Comparison of ENCODE assay signal across 10 cellular contexts in the genomic region with DNA sequence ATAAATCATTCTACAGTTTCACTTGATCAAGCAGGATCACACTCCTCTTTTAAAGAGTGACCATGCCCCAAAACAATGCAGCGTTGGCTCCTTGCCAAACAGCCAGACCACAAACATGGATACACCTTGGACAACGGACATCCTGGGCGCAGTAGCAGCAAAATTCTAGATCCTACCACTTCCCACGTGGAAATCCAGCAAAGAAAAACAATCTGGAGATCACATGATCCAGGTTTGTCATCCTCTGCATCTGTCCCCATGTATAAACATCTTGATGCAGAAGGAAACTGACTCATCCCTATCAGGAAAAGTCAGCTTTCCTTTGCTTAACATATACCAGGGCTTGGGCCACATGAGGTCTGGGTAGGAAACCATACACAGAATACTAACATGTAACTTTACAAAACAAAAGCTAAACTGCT. TPM values are rescaled to one million over a fixed set of nuclear protein-coding genes. Genes with fewer than 3 reads are reported as not detected.
A peak's percentile ranks its signal among the peaks of the same experiment; 100 is the strongest.
DNase-seq lines count a peak whose midpoint lies in the region; ATAC-seq, FAIRE-seq and TF ChIP-seq lines count a peak whose summit lies in the region.
"Had no signal": no experiment of that assay in that cellular context is flagged by ENCODE, and none has a peak within 500 bp of the region (broad histone marks: within the 10 kb centered on the region; RNA-seq: fewer than 3 reads in every experiment).

No MANE protein-coding gene starts in this region.

- H3K9me3 ChIP-seq in psoas muscle = no peaks in the 10 kb centered on the region

- H3K27ac ChIP-seq in psoas muscle = peak overlapping the region; percentile 82

- POLR2A ChIA-PET in HEK293T (lab: Yijun Ruan, JAX) = no interaction called here

- H3K4me3 ChIP-seq in psoas muscle = no peak overlapping the region

- no peak for TF ChIP-seq CTCF in psoas muscle (IDR thresholded peaks at IDR 0.05)

- peaks cover 23% of the 10 kb centered on the region for H3K4me1 ChIP-seq in psoas muscle

- in situ Hi-C loops in SK-MEL-5 (cut with HindIII; ENCODE audit: low pct_unique_long_range_greater_than_20kb, low sequenced_read_pairs) = no loop called here

- H3K27me3 ChIP-seq in psoas muscle (ENCODE audit: insufficient read depth in 3 of 3, low read length in 2 of 3) = no peaks in the 10 kb centered on the region

- DNase-seq in ELR (ENCODE audit: low read depth) (peak; percentile 93), SK-MEL-5 (ENCODE audit: low read depth, low spot score) (peak; percentile 9), fibroblast of peridontal ligament (ENCODE audit: extremely low read depth) (peak; percentile 91), psoas muscle (peak; percentile 65 to 74), frontal cortex (ENCODE audit: low spot score in 2 of 2) (no peak), HEK293T (ENCODE audit: extremely low spot score) (no peak)
- DNase-seq: cerebellar nuclear complex had no signal

- peak; percentile 92 to 95 (median 92) for ATAC-seq in psoas muscle
- no peak for ATAC-seq in GM19452 (IDR thresholded peaks at IDR 0.05; ENCODE audit: unreplicated experiment)
- ATAC-seq in GM21717 (IDR thresholded peaks at IDR 0.05; ENCODE audit: unreplicated experiment) = no peak

- WGBS in psoas muscle, 3 donors = 30 to 46% (median 32%) methylated on average over 4 of the region's 4 CpGs

- CTCF ChIA-PET in HEK293T (lab: Yijun Ruan, JAX) = no interaction called here

- intact Hi-C loops in psoas muscle (cut with DNase I) = loop anchor here in 1 of 2 donors (1.0 to 10.0 kb wide), 2 partner anchors 50 to 314 kb away; no protein-coding TSS in a partner anchor

- no peaks in the 10 kb centered on the region for H3K36me3 ChIP-seq in psoas muscle (ENCODE audit: insufficient read depth in 1 of 2, low read depth in 1 of 2)

- FAIRE-seq in frontal cortex (lab: Jason Lieb, UNC) = no peak
- FAIRE-seq: G401.6 had no signal

TF ChIP-seq in HEK293T, 16 proteins besides CTCF, POLR2A, EP300 and RAD21:
- TF ChIP-seq FOXM1 (IDR thresholded peaks at IDR 0.05; ENCODE audit: borderline replicate concordance) (no peak), ZNF384 (IDR thresholded peaks at IDR 0.05) (no peak), LEF1 (IDR thresholded peaks at IDR 0.05; ENCODE audit: borderline replicate concordance) (no peak), SUZ12 (IDR thresholded peaks at IDR 0.05) (no peak), L3MBTL2 (conservative IDR thresholded peaks at IDR 0.05) (no peak), CTBP1 (IDR thresholded peaks at IDR 0.05; ENCODE audit: borderline replicate concordance) (no peak), ARNT (IDR thresholded peaks at IDR 0.05) (no peak), FOXK2 (IDR thresholded peaks at IDR 0.05) (no peak)
- TF ChIP-seq, protein P1, sequence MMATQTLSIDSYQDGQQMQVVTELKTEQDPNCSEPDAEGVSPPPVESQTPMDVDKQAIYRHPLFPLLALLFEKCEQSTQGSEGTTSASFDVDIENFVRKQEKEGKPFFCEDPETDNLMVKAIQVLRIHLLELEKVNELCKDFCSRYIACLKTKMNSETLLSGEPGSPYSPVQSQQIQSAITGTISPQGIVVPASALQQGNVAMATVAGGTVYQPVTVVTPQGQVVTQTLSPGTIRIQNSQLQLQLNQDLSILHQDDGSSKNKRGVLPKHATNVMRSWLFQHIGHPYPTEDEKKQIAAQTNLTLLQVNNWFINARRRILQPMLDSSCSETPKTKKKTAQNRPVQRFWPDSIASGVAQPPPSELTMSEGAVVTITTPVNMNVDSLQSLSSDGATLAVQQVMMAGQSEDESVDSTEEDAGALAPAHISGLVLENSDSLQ (IDR thresholded peaks at IDR 0.05) = no peak

RNA-seq across cellular contexts. Expression of a gene that starts 53.1 kb away (rescaled TPM):
- total RNA-seq in SK-MEL-5 (2014; rRNA removed; shearing (Covaris generic)) = 1.9 and 4.9 TPM in 2 replicates
- 6.7 and 11.7 TPM in 2 replicates for polyA plus RNA-seq in SK-MEL-5 (2015; cell fraction: cytosol; rRNA removed)
- polyA plus RNA-seq in SK-MEL-5 (2015; cell fraction: nucleus; rRNA removed) = 3.8 and 6.5 TPM in 2 replicates
- total RNA-seq in psoas muscle = 10 to 100 TPM in 1 of 4 donors, 1 to 10 TPM in 3; 4.2 to 13.2 (median 6.1) TPM
- 1 to 10 TPM; 1.8 to 2.1 (median 2.1) TPM for polyA plus RNA-seq in psoas muscle
- total RNA-seq in frontal cortex = 17.1 TPM

Comparison
In these comparisons a context has a peak if more than half of its experiments do, and no peak if none do; other contexts are left out.
1. DNase-seq: peak in ELR (single experiment), SK-MEL-5 (single experiment), fibroblast of peridontal ligament (single experiment) and psoas muscle (2 of 2); none in frontal cortex (0 of 2) and HEK293T (single experiment).
2. ATAC-seq: peak in psoas muscle (4 of 4); none in GM19452 (single experiment) and GM21717 (single experiment).